In genomic region chr15:94141802-94142201, GRCh38 we compare ENCODE assay signal across 39 cellular contexts.
"Had no signal": no experiment of that assay in that cellular context is flagged by ENCODE, and none has a peak within 500 bp of the region (broad histone marks: within the 10 kb centered on the region; RNA-seq: fewer than 3 reads in every experiment).

No MANE protein-coding gene starts in this region.

- H3K9me3 Mint-ChIP-seq: activated naive CD4-positive, alpha-beta T cell treated with anti-CD3 and anti-CD28 coated beads, Interleukin-2, amount 10 ng/mL, durations not matched to agents 7 days and 5 days; activated naive CD8-positive, alpha-beta T cell treated with anti-CD3 and anti-CD28 coated beads, Interleukin-2, amount 10 ng/mL, durations not matched to agents 7 days and 5 days; activated T-cell treated with anti-CD3 and anti-CD28 coated beads, Interleukin-2, amount 50 U/mL, for 24 hours; activated T-helper 1 cell treated with anti-CD3 and anti-CD28 coated beads, Interleukin-12 subunit alpha, Interleukin-12 subunit beta, Interleukin-2, Interleukin-4 antibody, amounts not matched to agents 30 ng/mL and 10 ng/mL and 1 ng/mL, durations not matched to agents 14 hours and 24 hours and 36 hours; activated T-helper 17 cell treated with anti-CD3 and anti-CD28 coated beads, Interleukin-2, amount 50 U/mL, for 72 hours; activated T-helper 2 cell treated with anti-CD3 and anti-CD28 coated beads, Interferon-gamma antibody, Interleukin-2, Interleukin-4, amounts not matched to agents 10 μg/mL and 5 μg/mL and 100 μg/mL, durations not matched to agents 14 hours and 24 hours and 36 hours had no signal

- H3K27me3 ChIP-seq: ascending aorta, body of pancreas, brain microvascular endothelial cell, breast epithelium had no signal

- H3K4me3 Mint-ChIP-seq: activated naive CD4-positive, alpha-beta T cell treated with anti-CD3 and anti-CD28 coated beads for 36 hours; activated naive CD4-positive, alpha-beta T cell treated with anti-CD3 and anti-CD28 coated beads, Interleukin-2, amount 10 ng/mL, durations not matched to agents 7 days and 5 days; activated naive CD4-positive, alpha-beta T cell treated with anti-CD3 and anti-CD28 coated beads, Interleukin-2, amount 50 U/mL, for 24 hours; activated naive CD8-positive, alpha-beta T cell; activated naive CD8-positive, alpha-beta T cell treated with anti-CD3 and anti-CD28 coated beads for 36 hours; activated naive CD8-positive, alpha-beta T cell treated with anti-CD3 and anti-CD28 coated beads, Interleukin-2, amount 10 ng/mL, durations not matched to agents 7 days and 5 days; activated naive CD8-positive, alpha-beta T cell treated with anti-CD3 and anti-CD28 coated beads, Interleukin-2, amount 50 U/mL, for 24 hours; activated T-cell treated with anti-CD3 and anti-CD28 coated beads, Interleukin-2, amount 50 U/mL, for 24 hours; activated T-cell treated with anti-CD3 and anti-CD28 coated beads, Interleukin-2, amount 50 U/mL, for 4 hours; activated T-cell treated with anti-CD3 and anti-CD28 coated beads, Interleukin-2, amount 50 U/mL, for 72 hours; activated T-helper 1 cell treated with anti-CD3 and anti-CD28 coated beads, Interleukin-12 subunit alpha, Interleukin-12 subunit beta, Interleukin-2, Interleukin-4 antibody, amounts not matched to agents 30 ng/mL and 10 ng/mL and 1 ng/mL, durations not matched to agents 14 hours and 24 hours and 36 hours; activated T-helper 17 cell treated with anti-CD3 and anti-CD28 coated beads, Interleukin-2, amount 50 U/mL, for 72 hours; brain; central memory CD8-positive, alpha-beta T cell had no signal

- H3K9me3 ChIP-seq: adrenal gland, ascending aorta, body of pancreas, breast epithelium had no signal

- H3K36me3 ChIP-seq: adrenal gland, ascending aorta, brain microvascular endothelial cell, breast epithelium, cardiac muscle cell had no signal

- H3K4me1 ChIP-seq: adrenal gland, ascending aorta, body of pancreas, breast epithelium had no signal

- ATAC-seq: activated naive CD4-positive, alpha-beta T cell treated with anti-CD3 and anti-CD28 coated beads, Interleukin-2, amount 50 U/mL, for 72 hours; activated naive CD8-positive, alpha-beta T cell treated with anti-CD3 and anti-CD28 coated beads, Interleukin-2, amount 50 U/mL, for 24 hours; activated T-cell treated with anti-CD3 and anti-CD28 coated beads, Interleukin-2, amount 50 U/mL, for 4 hours; activated T-cell treated with anti-CD3 and anti-CD28 coated beads, Interleukin-2, amount 50 U/mL, for 72 hours; activated T-helper 17 cell treated with anti-CD3 and anti-CD28 coated beads, Interleukin-2, amount 50 U/mL, for 72 hours; body of pancreas had no signal

- FAIRE-seq: astrocyte, bronchial epithelial cell had no signal

- H3K36me3 Mint-ChIP-seq: activated naive CD4-positive, alpha-beta T cell treated with anti-CD3 and anti-CD28 coated beads, Interleukin-2, amount 10 ng/mL, durations not matched to agents 7 days and 5 days; activated naive CD4-positive, alpha-beta T cell treated with anti-CD3 and anti-CD28 coated beads, Interleukin-2, amount 50 U/mL, for 72 hours; activated naive CD8-positive, alpha-beta T cell; activated naive CD8-positive, alpha-beta T cell treated with anti-CD3 and anti-CD28 coated beads for 36 hours; activated naive CD8-positive, alpha-beta T cell treated with anti-CD3 and anti-CD28 coated beads, Interleukin-2, amount 10 ng/mL, durations not matched to agents 7 days and 5 days; brain had no signal

- H3K4me3 ChIP-seq: adrenal gland, ascending aorta, body of pancreas, breast epithelium, cardiac muscle cell had no signal

- DNase-seq: activated effector memory CD4-positive, alpha-beta T cell treated with anti-CD3 and anti-CD28 coated beads, Interleukin-2, amount 50 U/mL, for 16 hours; activated effector memory CD4-positive, alpha-beta T cell treated with Interleukin-2 at 50 U/mL for 16 hours; activated gamma-delta T cell; activated gamma-delta T cell treated with Interleukin-2 at 50 U/mL for 16 hours; activated naive CD4-positive, alpha-beta T cell; activated naive CD4-positive, alpha-beta T cell treated with anti-CD3 and anti-CD28 coated beads for 36 hours; activated naive CD4-positive, alpha-beta T cell treated with anti-CD3 and anti-CD28 coated beads, Interleukin-2, amount 10 ng/mL, durations not matched to agents 7 days and 5 days; activated naive CD4-positive, alpha-beta T cell treated with anti-CD3 and anti-CD28 coated beads, Interleukin-2, amount 50 U/mL, for 16 hours; activated naive CD4-positive, alpha-beta T cell treated with Interleukin-2 at 50 U/mL for 16 hours; activated naive CD8-positive, alpha-beta T cell treated with anti-CD3 and anti-CD28 coated beads for 36 hours; activated naive CD8-positive, alpha-beta T cell treated with anti-CD3 and anti-CD28 coated beads, Interleukin-2, amount 10 ng/mL, durations not matched to agents 7 days and 5 days; activated naive CD8-positive, alpha-beta T cell treated with anti-CD3 and anti-CD28 coated beads, Interleukin-2, amount 50 U/mL, for 24 hours; activated T-cell treated with anti-CD3 and anti-CD28 coated beads, Interleukin-2, amount 50 U/mL, for 24 hours; activated T-cell treated with anti-CD3 and anti-CD28 coated beads, Interleukin-2, amount 50 U/mL, for 4 hours; activated T-cell treated with anti-CD3 and anti-CD28 coated beads, Interleukin-2, amount 50 U/mL, for 48 hours; activated T-cell treated with anti-CD3 and anti-CD28 coated beads, Interleukin-2, amount 50 U/mL, for 72 hours; adrenal gland; amniotic stem cell; amygdala; anterior cingulate cortex; aorta; body of pancreas; brain microvascular endothelial cell; caudate nucleus; central memory CD4-positive, alpha-beta T cell; cerebellar nuclear complex had no signal

- H3K27ac Mint-ChIP-seq: activated naive CD4-positive, alpha-beta T cell treated with anti-CD3 and anti-CD28 coated beads for 36 hours; activated naive CD4-positive, alpha-beta T cell treated with anti-CD3 and anti-CD28 coated beads, Interleukin-2, amount 10 ng/mL, durations not matched to agents 7 days and 5 days; activated naive CD4-positive, alpha-beta T cell treated with anti-CD3 and anti-CD28 coated beads, Interleukin-2, amount 50 U/mL, for 24 hours; activated naive CD4-positive, alpha-beta T cell treated with anti-CD3 and anti-CD28 coated beads, Interleukin-2, amount 50 U/mL, for 72 hours; activated naive CD8-positive, alpha-beta T cell; activated naive CD8-positive, alpha-beta T cell treated with anti-CD3 and anti-CD28 coated beads for 36 hours; activated naive CD8-positive, alpha-beta T cell treated with anti-CD3 and anti-CD28 coated beads, Interleukin-2, amount 10 ng/mL, durations not matched to agents 7 days and 5 days; activated naive CD8-positive, alpha-beta T cell treated with anti-CD3 and anti-CD28 coated beads, Interleukin-2, amount 50 U/mL, for 24 hours; activated T-cell treated with anti-CD3 and anti-CD28 coated beads, Interleukin-2, amount 50 U/mL, for 24 hours; activated T-cell treated with anti-CD3 and anti-CD28 coated beads, Interleukin-2, amount 50 U/mL, for 72 hours; activated T-helper 1 cell treated with anti-CD3 and anti-CD28 coated beads, Interleukin-12 subunit alpha, Interleukin-12 subunit beta, Interleukin-2, Interleukin-4 antibody, amounts not matched to agents 30 ng/mL and 10 ng/mL and 1 ng/mL, durations not matched to agents 14 hours and 24 hours and 36 hours; activated T-helper 17 cell treated with anti-CD3 and anti-CD28 coated beads, Interleukin-2, amount 50 U/mL, for 72 hours; activated T-helper 2 cell treated with anti-CD3 and anti-CD28 coated beads, Interferon-gamma antibody, Interleukin-2, Interleukin-4, amounts not matched to agents 10 μg/mL and 5 μg/mL and 100 μg/mL, durations not matched to agents 14 hours and 24 hours and 36 hours; brain had no signal

- H3K4me1 Mint-ChIP-seq: activated naive CD4-positive, alpha-beta T cell treated with anti-CD3 and anti-CD28 coated beads, Interleukin-2, amount 10 ng/mL, durations not matched to agents 7 days and 5 days; activated naive CD4-positive, alpha-beta T cell treated with anti-CD3 and anti-CD28 coated beads, Interleukin-2, amount 50 U/mL, for 24 hours; activated naive CD8-positive, alpha-beta T cell treated with anti-CD3 and anti-CD28 coated beads for 36 hours; activated naive CD8-positive, alpha-beta T cell treated with anti-CD3 and anti-CD28 coated beads, Interleukin-2, amount 10 ng/mL, durations not matched to agents 7 days and 5 days; activated naive CD8-positive, alpha-beta T cell treated with anti-CD3 and anti-CD28 coated beads, Interleukin-2, amount 50 U/mL, for 24 hours; activated T-helper 17 cell treated with anti-CD3 and anti-CD28 coated beads, Interleukin-2, amount 50 U/mL, for 72 hours; brain; central memory CD8-positive, alpha-beta T cell had no signal

- H3K27ac ChIP-seq: adrenal gland, ascending aorta, body of pancreas, brain microvascular endothelial cell, breast epithelium, cardiac muscle cell had no signal
